ENCODE assay signal across 8 cellular contexts in the genomic region with DNA sequence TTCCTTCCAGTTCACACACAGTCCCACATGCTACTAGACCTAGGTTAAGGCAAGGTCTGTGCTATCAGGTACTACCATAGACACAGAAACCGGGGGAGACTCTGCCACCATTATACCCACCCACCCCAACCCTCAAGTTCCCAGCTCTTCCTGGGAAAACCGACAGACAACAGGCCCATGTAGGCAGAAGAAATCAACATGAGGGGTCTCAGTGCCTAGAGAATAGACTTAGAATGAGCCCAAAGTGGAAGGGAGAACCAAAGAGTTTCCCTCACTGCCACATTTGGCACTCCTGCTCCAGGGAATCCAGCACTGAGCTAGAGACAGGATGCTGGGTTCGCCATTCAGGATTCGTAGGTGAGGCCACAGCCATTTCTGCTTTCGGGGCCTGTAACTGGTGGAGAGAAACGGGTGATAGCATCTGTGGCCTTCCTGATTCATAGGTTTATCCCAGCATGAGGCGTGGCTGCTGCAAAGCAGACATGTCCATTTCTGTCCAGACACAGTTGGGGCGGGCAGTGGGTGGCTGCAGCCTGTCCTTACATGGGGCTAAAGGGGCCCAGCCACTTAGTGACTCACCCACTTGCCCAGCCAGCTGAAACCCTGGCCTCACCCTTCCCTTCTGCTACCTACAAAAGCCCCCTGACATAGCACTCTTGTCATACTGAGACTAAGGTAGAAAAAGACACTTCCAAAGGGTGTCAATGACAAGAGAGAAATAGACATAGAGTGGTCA.
DNase-seq lines count a peak whose midpoint lies in the region; ATAC-seq and TF ChIP-seq lines count a peak whose summit lies in the region.

No MANE protein-coding gene starts in this region.

- H3K4me1 ChIP-seq in Peyer's patch: peaks cover 3 to 41% (median 25%) of the 10 kb centered on the region in 4 donors

- H3K9me3 ChIP-seq in WERI-Rb-1 (ENCODE audit: severe bottlenecking): no peaks in the 10 kb centered on the region
- H3K9me3 ChIP-seq in Peyer's patch: no peaks in the 10 kb centered on the region

- H3K27ac Mint-ChIP-seq in nephron progenitor cell: no peak overlapping the region

- DNase-seq in WERI-Rb-1 (peak; percentile 77), kidney epithelial cell (ENCODE audit: low read depth) (peak; percentile 91), Peyer's patch (no peak), nephron progenitor cell (no peak), retina (no peak)

- no peak overlapping the region for H3K4me3 ChIP-seq in WERI-Rb-1 (ENCODE audit: low read depth, low read length)
- H3K4me3 ChIP-seq in kidney epithelial cell (ENCODE audit: low read depth, low read length): no peak overlapping the region
- no peak overlapping the region for H3K4me3 ChIP-seq in Peyer's patch

- H3K36me3 ChIP-seq in WERI-Rb-1 (no peaks in the 10 kb centered on the region), kidney epithelial cell (ENCODE audit: control insufficient read depth, insufficient read depth, low read length) (no peaks in the 10 kb centered on the region), Peyer's patch (no peaks in the 10 kb centered on the region)

- no peaks in the 10 kb centered on the region for H3K36me3 Mint-ChIP-seq in nephron progenitor cell (ENCODE audit: low read depth)

- H3K27ac ChIP-seq in WERI-Rb-1 (peak overlapping the region; percentile 66), Peyer's patch (peak overlapping the region in 2 of 4 donors; percentile 31 to 91)

- H3K4me3 Mint-ChIP-seq in nephron progenitor cell: no peak overlapping the region

- no peaks in the 10 kb centered on the region for H3K27me3 ChIP-seq in WERI-Rb-1 (ENCODE audit: insufficient read depth, low read depth, severe bottlenecking)
- H3K27me3 ChIP-seq in kidney epithelial cell (ENCODE audit: control insufficient read depth, insufficient read depth, low read length): no peaks in the 10 kb centered on the region
- no peaks in the 10 kb centered on the region for H3K27me3 ChIP-seq in Peyer's patch

- peaks cover 91% of the 10 kb centered on the region for H3K4me1 Mint-ChIP-seq in nephron progenitor cell

- H3K9me3 Mint-ChIP-seq in nephron progenitor cell: no peaks in the 10 kb centered on the region

- ATAC-seq in HG02763 (IDR thresholded peaks at IDR 0.05; ENCODE audit: unreplicated experiment): peak; percentile 24
- no peak for ATAC-seq in GM21526 (IDR thresholded peaks at IDR 0.05; ENCODE audit: low FRiP score, unreplicated experiment)

- H3K27me3 Mint-ChIP-seq in nephron progenitor cell (ENCODE audit: low read depth, poor library complexity): peaks cover 32% of the 10 kb centered on the region

- TF ChIP-seq CTCF in WERI-Rb-1 (IDR thresholded peaks at IDR 0.05; ENCODE audit: low read depth, low read length) (no peak), kidney epithelial cell (IDR thresholded peaks at IDR 0.05; ENCODE audit: insufficient read depth, low read length, poor library complexity, severe bottlenecking) (no peak), Peyer's patch (IDR thresholded peaks at IDR 0.05) (no peak), nephron progenitor cell (IDR thresholded peaks at IDR 0.05) (no peak)

- TF ChIP-seq POLR2A in GM15510 (IDR thresholded peaks at IDR 0.05; ENCODE audit: borderline replicate concordance, extremely low read depth, insufficient read length) (peak; percentile 34), Peyer's patch (IDR thresholded peaks at IDR 0.05) (no peak)

Comparison
In these comparisons a context has a peak if more than half of its experiments do, and no peak if none do; other contexts are left out.
1. DNase-seq: peak in WERI-Rb-1 (single experiment) and kidney epithelial cell (single experiment); none in Peyer's patch (0 of 3), nephron progenitor cell (single experiment) and retina (single experiment).